22 cellular contexts compared by ENCODE assay signal in genomic region chr4:3233391-3234071, GRCh38. TPM values are rescaled to one million over a fixed set of nuclear protein-coding genes. Genes with fewer than 3 reads are reported as not detected.
DNase-seq lines count a peak whose midpoint lies in the region; ATAC-seq, FAIRE-seq and TF ChIP-seq lines count a peak whose summit lies in the region.
"Had no signal": no experiment of that assay in that cellular context is flagged by ENCODE, and none has a peak within 500 bp of the region (broad histone marks: within the 10 kb centered on the region; RNA-seq: fewer than 3 reads in every experiment).

No MANE protein-coding gene starts in this region.

- H3K4me3 Mint-ChIP-seq in CD14-positive monocyte (no peak overlapping the region), neural crest cell (no peak overlapping the region)
- H3K4me3 Mint-ChIP-seq: activated T-cell treated with anti-CD3 and anti-CD28 coated beads, Interleukin-2, amount 50 U/mL, for 4 hours; CD4-positive, alpha-beta memory T cell; T-helper 1 cell treated with Interleukin-12 subunit alpha and Interleukin-12 subunit beta and Interleukin-4 antibody, amounts not matched to agents 30 μg/mL and 1 μg/mL, for 36 hours; type B pancreatic cell had no signal

- no peak overlapping the region for H3K18ac ChIP-seq in H1 (ENCODE audit: extremely low read depth, low read length)

- H4K8ac ChIP-seq in H1 (ENCODE audit: extremely low read depth, insufficient read depth, low read length) = no peak overlapping the region

- 92% methylated on average over 18 of the region's 21 CpGs; no CpG with 5 or more reads in 1 of the 2 experiments for WGBS in H1 (ENCODE audit: extremely low coverage in 1 of 2, insufficient coverage in 1 of 2, insufficient read length in 1 of 2, insufficient replicate concordance in 2 of 2, low coverage in 1 of 2, low lambda C conversion rate in 2 of 2, missing lambda C conversion rate in 1 of 2), 2 experiments

- no peak overlapping the region for H3K9ac ChIP-seq in PC-3 (ENCODE audit: low read length)
- H3K9ac ChIP-seq in H1 (replicated peaks in 1 of 4; ENCODE audit: extremely low read depth in 1 of 4, low read depth in 3 of 4, low read length in 3 of 4) = no peak overlapping the region

- H3K4me1 ChIP-seq in PC-3 (ENCODE audit: insufficient read depth, low read length) (no peaks in the 10 kb centered on the region), H1 (replicated peaks in 1 of 4; ENCODE audit: control insufficient read depth in 3 of 4, insufficient read depth in 4 of 4, low read length in 3 of 4) (peaks cover 0 to 11% (median 10%) of the 10 kb centered on the region in 4 experiments; a peak in 6 of 7 replicates), HAP-1 (peaks cover 5% of the 10 kb centered on the region; the same call in 1 of the 2 replicates)
- H3K4me1 ChIP-seq: right atrium auricular region had no signal

- DNase-seq in CD14-positive monocyte (ENCODE audit: low spot score) (no peak), PC-3 (no peak), H1 (ENCODE audit: low read depth in 1 of 2, low spot score in 2 of 2) (no peak), neural crest cell (ENCODE audit: low read depth, low spot score) (no peak), HAP-1 (ENCODE audit: low spot score in 2 of 2) (no peak)
- no peak for DNase-seq in stimulated activated CD4-positive, alpha-beta T cell treated with anti-CD3 and anti-CD28 coated beads, Interleukin-15, amount 100 ng/mL, for 24 hours
- DNase-seq: activated CD4-positive, alpha-beta T cell treated with anti-CD3 and anti-CD28 coated beads for 4 hours; activated T-cell treated with anti-CD3 and anti-CD28 coated beads, Interleukin-2, amount 50 U/mL, for 4 hours; CD4-positive, alpha-beta memory T cell; GF-D8; KG1; left ventricle myocardium superior; naive B cell; NCI-H1436 treated with DMSO at 0.1 percent for 48 hours; NCI-H526 treated with DMSO at 0.1 percent for 48 hours; stimulated activated CD4-positive, alpha-beta T cell treated with anti-CD3 and anti-CD28 coated beads, Interleukin-2, amount 100 ng/mL, for 48 hours had no signal

- no peaks in the 10 kb centered on the region for H3K9me2 ChIP-seq in PC-3 (replicated peaks; ENCODE audit: low read length)

- FAIRE-seq in H1 (lab: Jason Lieb, UNC) = no peak
- FAIRE-seq: GM19239 had no signal

- no peak for TF ChIP-seq CTCF in CD14-positive monocyte (IDR thresholded peaks at IDR 0.05)
- TF ChIP-seq CTCF in PC-3 (conservative IDR thresholded peaks at IDR 0.05; ENCODE audit: low read depth, low read length) = 0 out of 2 replicates have a peak, but pooled peaks have one; percentile 18
- peak in 1 of 3 experiments; percentile 10; a peak in 1 of 4 replicates for TF ChIP-seq CTCF in H1 (IDR thresholded peaks at IDR 0.05; ENCODE audit: control extremely low read depth in 1 of 3, insufficient read depth in 1 of 3, low read depth in 1 of 3, low read length in 3 of 3)
- no peak for TF ChIP-seq CTCF in neural crest cell (conservative IDR thresholded peaks at IDR 0.05)

- H3K27ac ChIP-seq in PC-3 (ENCODE audit: low read length) = no peak overlapping the region
- no peak overlapping the region for H3K27ac ChIP-seq in H1 (ENCODE audit: low read depth, low read length)
- H3K27ac ChIP-seq: right atrium auricular region had no signal

- POLR2A ChIA-PET in PC-3 (lab: Charles Lee; ENCODE audit: unreplicated experiment) (interaction anchor here (0.7 kb wide), 1 partner anchor 109 kb away, joined by 5 read pairs; no protein-coding TSS in a partner anchor), H1 (lab: Charles Lee; ENCODE audit: partially characterized antibody) (no interaction called here)

- H3K36me3 ChIP-seq in PC-3 (ENCODE audit: low read depth, low read length) = peaks cover 11% of the 10 kb centered on the region
- H3K36me3 ChIP-seq in H1 (ENCODE audit: control insufficient read depth in 2 of 4, insufficient read depth in 4 of 4, low read length in 3 of 4) = peaks cover 25 to 61% (median 46%) of the 10 kb centered on the region in 4 experiments
- H3K36me3 ChIP-seq in HAP-1 (replicated peaks) = peaks cover 49% of the 10 kb centered on the region

- H2BK15ac ChIP-seq in H1 (ENCODE audit: low read length) = no peak overlapping the region

- H3K4me3 ChIP-seq in PC-3 (ENCODE audit: low read length) = no peak overlapping the region
- H3K4me3 ChIP-seq in H1 (ENCODE audit: extremely low read depth in 1 of 4, insufficient read depth in 2 of 4, low read depth in 3 of 4, low read length in 4 of 4) = no peak overlapping the region
- H3K4me3 ChIP-seq in HAP-1 = no peak overlapping the region
- H3K4me3 ChIP-seq: right atrium auricular region had no signal

- TF ChIP-seq EP300 in H1 (IDR thresholded peaks at IDR 0.05; ENCODE audit: borderline replicate concordance in 1 of 2, low read depth in 2 of 2, low read length in 2 of 2) = no peak

- H4K20me1 ChIP-seq in PC-3 (ENCODE audit: low read length) (no peaks in the 10 kb centered on the region), H1 (replicated peaks in 1 of 2; ENCODE audit: control insufficient read depth in 1 of 2, insufficient read depth in 2 of 2, low read length in 2 of 2) (peaks cover 43 to 44% of the 10 kb centered on the region in 2 experiments)

- 0 out of 2 replicates have a peak overlapping the region, but pooled peaks have one; percentile 17 for H2BK12ac ChIP-seq in H1 (ENCODE audit: low read depth, low read length)

- no peak overlapping the region for H3K14ac ChIP-seq in H1 (ENCODE audit: insufficient read length)

- TF ChIP-seq RAD21 in H1 (IDR thresholded peaks at IDR 0.05 in 1 of 2, conservative IDR thresholded peaks at IDR 0.05 in 1 of 2; ENCODE audit: low read depth in 2 of 2, low read length in 2 of 2) = peak; percentile 33 to 36; a peak in 2 of 4 replicates

- ATAC-seq in PC-3 (peak; percentile 46; the same call in 1 of the 2 replicates), HG03045 (IDR thresholded peaks at IDR 0.05; ENCODE audit: unreplicated experiment) (no peak), GM21737 (IDR thresholded peaks at IDR 0.05; ENCODE audit: unreplicated experiment) (no peak)
- ATAC-seq: activated T-cell treated with anti-CD3 and anti-CD28 coated beads, Interleukin-2, amount 50 U/mL, for 4 hours had no signal

- H2AK5ac ChIP-seq in H1 (ENCODE audit: low read depth, low read length) = no peak overlapping the region

- H3K79me2 ChIP-seq in PC-3 (ENCODE audit: low read length) = no peaks in the 10 kb centered on the region
- H3K79me2 ChIP-seq in H1 (ENCODE audit: control insufficient read depth in 1 of 2, insufficient read depth in 2 of 2, low read length in 2 of 2) = no peaks in the 10 kb centered on the region

- no peak overlapping the region for H2BK20ac ChIP-seq in H1 (ENCODE audit: low read length)

- H3K4me1 Mint-ChIP-seq in CD14-positive monocyte = no peaks in the 10 kb centered on the region
- no peaks in the 10 kb centered on the region for H3K4me1 Mint-ChIP-seq in neural crest cell

- intact Hi-C loops in CD14-positive monocyte (cut with micrococcal nuclease) (loop anchor here in 1 of 2 donors (5.0 kb wide), 2 partner anchors 41 to 49 kb away; no protein-coding TSS in a partner anchor), PC-3 (cut with micrococcal nuclease) (no loop called here)

- H3K9me3 ChIP-seq in PC-3 (ENCODE audit: low read length) = no peaks in the 10 kb centered on the region
- peaks cover 0 to 3% of the 10 kb centered on the region in 2 experiments; a peak in 1 of 4 replicates for H3K9me3 ChIP-seq in H1 (ENCODE audit: insufficient read depth in 2 of 2, low read depth in 1 of 2, low read length in 1 of 2)
- H3K9me3 ChIP-seq in HAP-1 = no peaks in the 10 kb centered on the region
- H3K9me3 ChIP-seq: right atrium auricular region had no signal

- H3K27me3 Mint-ChIP-seq in CD14-positive monocyte (ENCODE audit: low read depth in 3 of 3) (peaks cover 0 to 2% (median 0%) of the 10 kb centered on the region in 3 donors), neural crest cell (ENCODE audit: low read depth) (no peaks in the 10 kb centered on the region)
- H3K27me3 Mint-ChIP-seq: CD4-positive, alpha-beta memory T cell; naive B cell; type B pancreatic cell had no signal

- H3K36me3 Mint-ChIP-seq in CD14-positive monocyte = peaks cover 94 to 100% of the 10 kb centered on the region in 2 donors
- H3K36me3 Mint-ChIP-seq in neural crest cell (ENCODE audit: low read depth) = peaks cover 33% of the 10 kb centered on the region

- no peak overlapping the region for H3K56ac ChIP-seq in H1 (replicated peaks; ENCODE audit: insufficient read length, low read depth, low read length)

- H2AFZ ChIP-seq in PC-3 (ENCODE audit: low read length) (no peak overlapping the region), H1 (ENCODE audit: low read length) (no peak overlapping the region)

- H3K27ac Mint-ChIP-seq in CD14-positive monocyte (peak overlapping the region in 4 of 7 donors; percentile 25 to 60 (median 40)), neural crest cell (ENCODE audit: unreplicated experiment) (peak overlapping the region; percentile 5)
- H3K27ac Mint-ChIP-seq: T-helper 1 cell treated with Interleukin-12 subunit alpha and Interleukin-12 subunit beta and Interleukin-4 antibody, amounts not matched to agents 30 μg/mL and 1 μg/mL, for 36 hours; type B pancreatic cell had no signal

- CTCF ChIA-PET in PC-3 (lab: Charles Lee) = no interaction called here
- CTCF ChIA-PET in H1 (lab: Charles Lee; ENCODE audit: partially characterized antibody) = interaction anchor here (1.0 to 2.3 kb wide), 7 partner anchors 11 to 253 kb away, joined by 3 to 9 read pairs (median 4); partner anchors contain the start of gene MSANTD1

- H3K9me3 Mint-ChIP-seq in CD14-positive monocyte (peaks cover 0 to 4% (median 0%) of the 10 kb centered on the region in 7 donors), neural crest cell (peaks cover 5% of the 10 kb centered on the region)
- H3K9me3 Mint-ChIP-seq: activated T-cell treated with anti-CD3 and anti-CD28 coated beads, Interleukin-2, amount 50 U/mL, for 4 hours; naive B cell; T-helper 1 cell treated with Interleukin-12 subunit alpha and Interleukin-12 subunit beta and Interleukin-4 antibody, amounts not matched to agents 30 μg/mL and 1 μg/mL, for 36 hours; type B pancreatic cell had no signal

- no peaks in the 10 kb centered on the region for H3F3A ChIP-seq in PC-3 (ENCODE audit: low read length, unreplicated experiment)

- H3K4ac ChIP-seq in H1 (replicated peaks; ENCODE audit: insufficient read length, low read depth, low read length) = no peak overlapping the region

- no peak overlapping the region for H2BK5ac ChIP-seq in H1 (ENCODE audit: low read depth, low read length)

- no peaks in the 10 kb centered on the region for H3K27me3 ChIP-seq in PC-3 (ENCODE audit: low read length)
- peaks cover 8 to 33% (median 20%) of the 10 kb centered on the region in 4 experiments; a peak in 6 of 7 replicates for H3K27me3 ChIP-seq in H1 (replicated peaks in 1 of 4; ENCODE audit: control insufficient read depth in 3 of 4, extremely low read depth in 1 of 4, insufficient read depth in 3 of 4, low read length in 3 of 4)
- no peaks in the 10 kb centered on the region for H3K27me3 ChIP-seq in HAP-1 (ENCODE audit: low read depth)
- H3K27me3 ChIP-seq: right atrium auricular region had no signal

- H3K4me2 ChIP-seq in PC-3 (ENCODE audit: low read length) = no peak overlapping the region
- no peak overlapping the region for H3K4me2 ChIP-seq in H1 (ENCODE audit: insufficient read depth in 1 of 2, low read depth in 2 of 2, low read length in 2 of 2)

- no peaks in the 10 kb centered on the region; the same call in 1 of the 2 replicates for H3K23me2 ChIP-seq in H1 (ENCODE audit: low read depth, low read length)

- H3K79me1 ChIP-seq in H1 (ENCODE audit: low read depth, low read length) = no peaks in the 10 kb centered on the region; the same call in 1 of the 2 replicates

- no peak for TF ChIP-seq POLR2A in H1 (IDR thresholded peaks at IDR 0.05; ENCODE audit: control extremely low read depth in 1 of 2, low read depth in 2 of 2, low read length in 2 of 2)

- no peak overlapping the region for H4K91ac ChIP-seq in H1 (replicated peaks; ENCODE audit: insufficient read length, low read length)

- no TSS peak for BruUV-seq in PC-3 (replicated peaks; lab: Mats Ljungman, UMichigan)

- H3K23ac ChIP-seq in H1 (ENCODE audit: insufficient read length) = no peak overlapping the region

- in situ Hi-C loops in HAP-1 (cut with MboI; ENCODE audit: low sequenced_read_pairs) = no loop called here

- no peak overlapping the region for H4K5ac ChIP-seq in H1 (ENCODE audit: insufficient read length, low read depth, low read length)

- no peak overlapping the region for H2BK120ac ChIP-seq in H1 (replicated peaks; ENCODE audit: low read depth, low read length)

RNA-seq across cellular contexts. Expression of gene MSANTD1, which starts 15.4 kb away (rescaled TPM):
- polyA plus RNA-seq in CD14-positive monocyte = not detected
- total RNA-seq in PC-3 (2014; rRNA removed) = 0.77 and 1.3 TPM in 2 replicates
- total RNA-seq in H1 (2021; fragmentation: NEBNext Ultra II Directional; extraction: Animal tissue kit (Norgen Biotek cat#: 25700)) = 0.45 and 0.78 TPM in 2 replicates
- polyA plus RNA-seq in H1 (2011; rRNA removed) = 0.23 and 0.39 TPM in 2 replicates
- 0.28 TPM for polyA plus RNA-seq in H1 (2011; cell fraction: cytosol; rRNA removed)
- 1.7 TPM for polyA plus RNA-seq in H1 (2011; cell fraction: nucleus; rRNA removed)
- polyA plus RNA-seq in H1 (2012, experiment 1 of 2) = 0.15 to 0.43 TPM (median 0.34 TPM) in 4 replicates
- polyA plus RNA-seq in H1 (2012, experiment 2 of 2) = not detected
- 0.22 TPM for polyA plus RNA-seq in H1 (2013, experiment 1 of 2)
- polyA plus RNA-seq in H1 (2013, experiment 2 of 2) = 0.15 TPM
- 0.12 and 0.28 TPM in 2 replicates for polyA minus RNA-seq in H1 (2011; rRNA and poly(A)+ RNA removed)
- not detected for polyA minus RNA-seq in H1 (2011; cell fraction: cytosol; rRNA and poly(A)+ RNA removed)
- polyA minus RNA-seq in H1 (2011; cell fraction: nucleus; rRNA and poly(A)+ RNA removed) = 1.6 TPM
- 1.2 TPM in 2 replicates for total RNA-seq in neural crest cell
- total RNA-seq: right atrium auricular region had no signal

RNA-seq across cellular contexts. Expression of gene RGS12, which starts 59.3 kb away (rescaled TPM):
- 1 to 10 TPM in 1 of 2 donors, under 1 TPM in 1; 0.75 to 2.7 TPM for polyA plus RNA-seq in CD14-positive monocyte
- total RNA-seq in PC-3 (2014; rRNA removed) = 10.3 and 13.8 TPM in 2 replicates
- total RNA-seq in H1 (2021; fragmentation: NEBNext Ultra II Directional; extraction: Animal tissue kit (Norgen Biotek cat#: 25700)) = 16.3 and 16.4 TPM in 2 replicates
- polyA plus RNA-seq in H1 (2011; rRNA removed) = 6.0 and 10.7 TPM in 2 replicates
- 10.1 TPM for polyA plus RNA-seq in H1 (2011; cell fraction: cytosol; rRNA removed)
- polyA plus RNA-seq in H1 (2011; cell fraction: nucleus; rRNA removed) = 30.0 TPM
- polyA plus RNA-seq in H1 (2012, experiment 1 of 2) = 12.7 to 26.6 TPM (median 20.0 TPM) in 4 replicates
- 17.8 TPM for polyA plus RNA-seq in H1 (2012, experiment 2 of 2)
- 10.6 TPM for polyA plus RNA-seq in H1 (2013, experiment 1 of 2)
- 10.3 TPM for polyA plus RNA-seq in H1 (2013, experiment 2 of 2)
- 10.8 and 12.0 TPM in 2 replicates for polyA minus RNA-seq in H1 (2011; rRNA and poly(A)+ RNA removed)
- 15.5 TPM for polyA minus RNA-seq in H1 (2011; cell fraction: cytosol; rRNA and poly(A)+ RNA removed)
- 28.6 TPM for polyA minus RNA-seq in H1 (2011; cell fraction: nucleus; rRNA and poly(A)+ RNA removed)
- total RNA-seq in neural crest cell = 60.4 and 69.5 TPM in 2 replicates
